26 cellular contexts compared by ENCODE assay signal in the genomic region with DNA sequence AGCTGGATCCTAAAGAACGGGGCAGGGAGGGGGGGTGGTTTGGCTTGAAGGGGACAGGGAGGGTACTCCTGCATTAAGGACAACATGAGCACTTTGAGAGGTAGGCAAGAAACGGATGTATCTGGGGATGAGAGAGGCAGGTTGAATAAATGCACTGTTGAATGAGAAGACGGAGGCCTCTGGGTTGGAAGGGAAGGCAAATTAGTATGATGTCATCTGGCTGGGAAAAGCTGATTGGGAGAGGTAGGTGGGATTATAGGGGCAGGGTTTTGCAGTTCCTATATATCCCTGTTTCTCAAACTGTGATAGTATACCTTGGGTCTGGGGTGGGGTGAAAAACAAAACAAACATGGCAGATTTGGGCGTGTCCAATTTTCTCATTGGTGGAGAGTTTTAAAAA.
"Had no signal": no experiment of that assay in that cellular context is flagged by ENCODE, and none has a peak within 500 bp of the region (broad histone marks: within the 10 kb centered on the region; RNA-seq: fewer than 3 reads in every experiment).

No MANE protein-coding gene starts in this region.

- FAIRE-seq: urothelium cell line had no signal

- H3K36me3 ChIP-seq: thoracic aorta, transverse colon had no signal

- H3K9me3 ChIP-seq: stomach, suprapubic skin, testis, thoracic aorta, thyroid gland, tibial artery, tibial nerve, transverse colon, upper lobe of left lung, upper lobe of right lung, vagina had no signal

- H3K4me3 ChIP-seq: stomach, suprapubic skin, testis, thoracic aorta, thyroid gland, tibial artery, tibial nerve, transverse colon, upper lobe of left lung, upper lobe of right lung, vagina had no signal

- ATAC-seq: stimulated activated effector memory CD8-positive, alpha-beta T cell treated with anti-CD3 and anti-CD28 coated beads, Interleukin-12 subunit alpha, Interleukin-12 subunit beta, amount 100 ng/mL, for 72 hours; stimulated activated memory B cell treated with anti-CD40 and anti-IgM and Interleukin-4, amounts not matched to agents 10 μg/mL and 1 μg/mL and 100 μg/mL, for 72 hours; stimulated activated naive B cell treated with anti-CD40 and anti-IgM and Interleukin-4, amounts not matched to agents 10 μg/mL and 1 μg/mL and 100 μg/mL, for 72 hours; stimulated activated naive CD8-positive, alpha-beta T cell treated with anti-CD3 and anti-CD28 coated beads, Interleukin-15, amount 100 ng/mL, for 72 hours; stimulated activated naive CD8-positive, alpha-beta T cell treated with anti-CD3 and anti-CD28 coated beads, Interleukin-15, Interleukin-2, amounts not matched to agents 100 U/mL and 50 U/mL, for 24 hours; upper lobe of right lung had no signal

- DNase-seq: stimulated activated CD4-positive, alpha-beta T cell treated with anti-CD3 and anti-CD28 coated beads, Interleukin-2, amount 100 ng/mL, for 48 hours; stimulated activated CD4-positive, alpha-beta T cell treated with anti-CD3 and anti-CD28 coated beads, Interleukin-4, amount 100 ng/mL, for 1 hour; stimulated activated CD4-positive, alpha-beta T cell treated with anti-CD3 and anti-CD28 coated beads, Interleukin-4, amount 100 ng/mL, for 24 hours; stimulated activated CD4-positive, alpha-beta T cell treated with anti-CD3 and anti-CD28 coated beads, Interleukin-4, amount 100 ng/mL, for 4 hours; stimulated activated CD8-positive, alpha-beta memory T cell treated with anti-CD3 and anti-CD28 coated beads, Interleukin-4, amount 100 ng/mL, for 48 hours; stimulated activated naive B cell treated with anti-CD40 and anti-IgM and Interleukin-4, amounts not matched to agents 10 μg/mL and 1 μg/mL and 100 μg/mL, for 72 hours; stimulated activated naive CD4-positive, alpha-beta T cell; stimulated activated naive CD4-positive, alpha-beta T cell treated with Interleukin-2 at 50 U/mL for 16 hours; stimulated activated naive CD8-positive, alpha-beta T cell treated with anti-CD3 and anti-CD28 coated beads, Interleukin-15, amount 100 ng/mL, for 72 hours; stimulated activated naive CD8-positive, alpha-beta T cell treated with anti-CD3 and anti-CD28 coated beads, Interleukin-15, Interleukin-2, amounts not matched to agents 100 U/mL and 50 U/mL, for 24 hours; stomach; substantia nigra; testis; thyroid gland; tibial artery; transverse colon; trophoblast cell; upper lobe of left lung; upper lobe of right lung had no signal

- H3K4me1 ChIP-seq: suprapubic skin, testis, tibial artery, transverse colon, upper lobe of right lung had no signal

- H3K27ac ChIP-seq: stomach, suprapubic skin, testis, thoracic aorta, thyroid gland, tibial artery, tibial nerve, transverse colon, upper lobe of left lung, upper lobe of right lung, vagina had no signal

- H3K27me3 ChIP-seq: stomach, suprapubic skin, testis, thyroid gland, tibial artery, tibial nerve, transverse colon, upper lobe of left lung, upper lobe of right lung, vagina had no signal
